In genomic region chr16:74623214-74623842, GRCh38 we compare ENCODE assay signal across 8 cellular contexts. TPM values are rescaled to one million over a fixed set of nuclear protein-coding genes. Genes with fewer than 3 reads are reported as not detected.
A peak's percentile ranks its signal among the peaks of the same experiment; 100 is the strongest.
DNase-seq lines count a peak whose midpoint lies in the region; ATAC-seq and TF ChIP-seq lines count a peak whose summit lies in the region.

No MANE protein-coding gene starts in this region.

- H3K4me3 ChIP-seq in Peyer's patch = no peak overlapping the region
- no peak overlapping the region for H3K4me3 ChIP-seq in endodermal cell (ENCODE audit: low read length)
- H3K4me3 ChIP-seq in effector memory CD4-positive, alpha-beta T cell (ENCODE audit: insufficient read depth, low read depth, low read length, poor library complexity, severe bottlenecking) = no peak overlapping the region

- DNase-seq in GM19240 (ENCODE audit: insufficient read length, low spot score) (peak; percentile 25), Peyer's patch (no peak), endodermal cell (no peak), midbrain (lab: John Stamatoyannopoulos, UW) (peak; percentile 70), NCI-H187 treated with DMSO at 0.1 percent for 48 hours (lab: John Stamatoyannopoulos, UW) (no peak)
- no peak for DNase-seq in effector memory CD4-positive, alpha-beta T cell

- H3K36me3 ChIP-seq in Peyer's patch = peaks cover 0 to 72% (median 0%) of the 10 kb centered on the region in 3 donors
- peaks cover 84% of the 10 kb centered on the region for H3K36me3 ChIP-seq in endodermal cell (ENCODE audit: control insufficient read depth, insufficient read depth, low read length)
- H3K36me3 ChIP-seq in effector memory CD4-positive, alpha-beta T cell (ENCODE audit: control insufficient read depth, insufficient read depth, low read length) = peaks cover 44% of the 10 kb centered on the region

- H3K27me3 ChIP-seq in Peyer's patch (no peaks in the 10 kb centered on the region), endodermal cell (ENCODE audit: control insufficient read depth, insufficient read depth, low read length, poor library complexity, severe bottlenecking) (no peaks in the 10 kb centered on the region)
- H3K27me3 ChIP-seq in effector memory CD4-positive, alpha-beta T cell (replicated peaks; ENCODE audit: control insufficient read depth, insufficient read depth, low read length, poor library complexity, severe bottlenecking) = no peaks in the 10 kb centered on the region

- H3K9ac ChIP-seq in endodermal cell (ENCODE audit: extremely low read depth, low read length, poor library complexity, severe bottlenecking) = no peak overlapping the region

- no peaks in the 10 kb centered on the region for H3K4me1 ChIP-seq in Peyer's patch
- no peaks in the 10 kb centered on the region for H3K4me1 ChIP-seq in endodermal cell (ENCODE audit: control insufficient read depth, insufficient read depth, low read length)
- H3K4me1 ChIP-seq in effector memory CD4-positive, alpha-beta T cell (ENCODE audit: control insufficient read depth, insufficient read depth, low read length, poor library complexity, severe bottlenecking) = no peaks in the 10 kb centered on the region

- TF ChIP-seq POLR2A in Peyer's patch (IDR thresholded peaks at IDR 0.05) = no peak

- H3K27me3 Mint-ChIP-seq in endodermal cell (ENCODE audit: insufficient read depth) = no peaks in the 10 kb centered on the region

- peaks cover 75% of the 10 kb centered on the region for H3K36me3 Mint-ChIP-seq in endodermal cell (ENCODE audit: low read depth)

- H3K4me1 Mint-ChIP-seq in endodermal cell = no peaks in the 10 kb centered on the region

- H3K27ac ChIP-seq in C4-2B (no peak overlapping the region), Peyer's patch (no peak overlapping the region), endodermal cell (ENCODE audit: low read depth, low read length) (no peak overlapping the region)
- H3K27ac ChIP-seq in effector memory CD4-positive, alpha-beta T cell (ENCODE audit: insufficient read depth, low read length, poor library complexity, severe bottlenecking) = no peak overlapping the region

- no peak for ATAC-seq in GM21360 (IDR thresholded peaks at IDR 0.05; ENCODE audit: unreplicated experiment)

- TF ChIP-seq CTCF in C4-2B (conservative IDR thresholded peaks at IDR 0.05) (peak; percentile 79), Peyer's patch (IDR thresholded peaks at IDR 0.05) (peak; percentile 9 to 83 (median 59)), endodermal cell (conservative IDR thresholded peaks at IDR 0.05) (peak; percentile 79)

- peak overlapping the region; percentile 40 for H3K27ac Mint-ChIP-seq in endodermal cell

- H3K9me3 ChIP-seq in Peyer's patch (no peaks in the 10 kb centered on the region), endodermal cell (ENCODE audit: control insufficient read depth, low read length) (no peaks in the 10 kb centered on the region)
- no peaks in the 10 kb centered on the region for H3K9me3 ChIP-seq in effector memory CD4-positive, alpha-beta T cell (ENCODE audit: control insufficient read depth, low read length)

- WGBS in endodermal cell (ENCODE audit: insufficient coverage in 1 of 2, insufficient read length in 1 of 2), 2 experiments = 71 to 80% methylated on average over 4 of the region's 4 CpGs

- no peaks in the 10 kb centered on the region for H3K9me3 Mint-ChIP-seq in endodermal cell

- no peak overlapping the region for H3K4me3 Mint-ChIP-seq in endodermal cell

RNA-seq across cellular contexts. Expression of gene GLG1, which starts 16.4 kb away (rescaled TPM):
- total RNA-seq in Peyer's patch = 100 to 1,000 TPM in 3 of 4 donors, 10 to 100 TPM in 1; 90.0 to 153 (median 113) TPM
- 100 to 1,000 TPM; 120 to 136 TPM for total RNA-seq in endodermal cell
- polyA plus RNA-seq in endodermal cell (2013, experiment 1 of 2) = 94.6 TPM
- polyA plus RNA-seq in endodermal cell (2013, experiment 2 of 2) = 93.6 TPM

RNA-seq across cellular contexts. Expression of gene RFWD3, which starts 43.3 kb away (rescaled TPM):
- total RNA-seq in Peyer's patch (10 to 100 TPM; 13.7 to 33.8 (median 23.8) TPM), endodermal cell (10 to 100 TPM; 81.7 to 97.7 TPM)
- polyA plus RNA-seq in endodermal cell (2013, experiment 1 of 2) = 32.2 TPM
- 33.5 TPM for polyA plus RNA-seq in endodermal cell (2013, experiment 2 of 2)

Comparison
In these comparisons a context has a peak if more than half of its experiments do, and no peak if none do; other contexts are left out.
1. DNase-seq: peak in GM19240 (single experiment) and midbrain (single experiment); none in Peyer's patch (0 of 3), endodermal cell (single experiment), effector memory CD4-positive, alpha-beta T cell (0 of 3) and NCI-H187 treated with DMSO at 0.1 percent for 48 hours (single experiment).
2. Peak in every context shown above with its lines, with median percentiles within 50 percentile points of each other: CTCF ChIP-seq.